ENCODE assay signal across 19 cellular contexts in genomic region chr17:69577098-69577497, GRCh38.
"Had no signal": no experiment of that assay in that cellular context is flagged by ENCODE, and none has a peak within 500 bp of the region (broad histone marks: within the 10 kb centered on the region; RNA-seq: fewer than 3 reads in every experiment).

No MANE protein-coding gene starts in this region.

- H3K27ac ChIP-seq: dorsolateral prefrontal cortex, esophagus muscularis mucosa, gastrocnemius medialis, heart right ventricle, stomach, thoracic aorta had no signal

- H3K36me3 Mint-ChIP-seq: naive thymus-derived CD8-positive, alpha-beta T cell had no signal

- H3K4me3 ChIP-seq: dorsolateral prefrontal cortex, esophagus muscularis mucosa, gastrocnemius medialis, heart right ventricle, stomach, thoracic aorta had no signal

- DNase-seq: cortex of kidney; dorsolateral prefrontal cortex; effector CD8-positive, alpha-beta T cell; gastrocnemius medialis; heart right ventricle; hypothalamus; kidney glomerular epithelial cell; mesendoderm; naive thymus-derived CD8-positive, alpha-beta T cell; posterior cingulate gyrus; stimulated activated CD4-positive, alpha-beta T cell treated with anti-CD3 and anti-CD28 coated beads, Interleukin-2, amount 100 ng/mL, for 24 hours; stimulated activated CD4-positive, alpha-beta T cell treated with anti-CD3 and anti-CD28 coated beads, Interleukin-4, amount 100 ng/mL, for 4 hours; stimulated activated naive CD4-positive, alpha-beta T cell; stomach; substantia nigra; trophoblast cell had no signal

- H3K27me3 ChIP-seq: dorsolateral prefrontal cortex, esophagus muscularis mucosa, gastrocnemius medialis, heart right ventricle had no signal

- H3K9me3 Mint-ChIP-seq: naive thymus-derived CD8-positive, alpha-beta T cell had no signal

- H3K9me3 ChIP-seq: esophagus muscularis mucosa, gastrocnemius medialis, heart right ventricle, stomach, thoracic aorta had no signal

- H3K4me3 Mint-ChIP-seq: naive thymus-derived CD8-positive, alpha-beta T cell had no signal

- H3K27ac Mint-ChIP-seq: naive thymus-derived CD8-positive, alpha-beta T cell had no signal

- H3K36me3 ChIP-seq: esophagus muscularis mucosa, gastrocnemius medialis, heart right ventricle, stomach, thoracic aorta had no signal

- ATAC-seq: gastrocnemius medialis; heart right ventricle; naive thymus-derived CD8-positive, alpha-beta T cell; sciatic nerve had no signal
